In the genomic region with DNA sequence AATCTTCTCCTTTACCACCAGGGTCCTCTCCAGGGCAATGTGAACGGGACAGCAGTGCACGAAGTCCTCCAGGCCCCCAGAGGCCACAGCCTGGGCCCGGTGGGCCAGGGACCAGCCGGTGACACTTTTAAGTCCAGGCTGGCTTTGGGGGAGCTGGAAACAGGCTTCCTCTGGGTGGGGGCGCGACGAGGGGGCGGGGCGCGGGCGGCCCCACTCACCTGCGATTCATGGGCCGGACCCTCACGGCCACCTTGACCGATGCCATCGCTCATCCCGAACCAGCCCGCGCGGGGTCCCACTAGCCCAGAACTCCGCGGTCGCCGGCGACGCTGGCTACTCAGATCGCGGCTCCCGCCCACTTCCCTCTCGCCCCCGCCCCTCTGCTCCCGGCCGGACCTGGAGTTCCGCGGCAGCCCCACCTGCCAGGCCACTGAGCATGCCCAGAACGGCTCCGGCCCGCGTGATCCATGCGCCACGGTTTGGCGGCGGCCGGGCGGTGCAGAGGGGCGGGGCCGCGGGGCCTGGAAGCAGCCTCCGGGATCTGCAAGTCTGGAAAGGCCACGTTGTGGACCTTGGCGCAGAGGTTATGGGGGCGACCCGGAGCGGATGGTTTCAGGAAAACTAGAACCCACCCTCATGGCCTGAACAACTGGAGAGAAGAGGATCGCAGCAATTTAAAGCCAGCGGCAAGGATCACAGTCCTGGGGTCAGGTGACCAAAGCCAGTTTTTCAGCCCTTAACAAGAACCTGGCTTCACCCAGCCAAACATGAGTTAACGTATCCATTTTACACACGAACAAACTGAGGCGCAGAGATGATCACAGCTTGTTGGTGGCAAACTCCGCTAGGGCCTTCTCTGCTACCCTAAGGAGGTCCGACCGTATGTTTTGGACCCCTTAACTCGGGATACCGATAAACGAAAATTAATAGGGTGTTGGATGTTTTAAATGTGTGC, we compare ENCODE assay signal across 1 cellular context.
TF ChIP-seq lines count a peak whose summit lies in the region.

A gene with protein sequence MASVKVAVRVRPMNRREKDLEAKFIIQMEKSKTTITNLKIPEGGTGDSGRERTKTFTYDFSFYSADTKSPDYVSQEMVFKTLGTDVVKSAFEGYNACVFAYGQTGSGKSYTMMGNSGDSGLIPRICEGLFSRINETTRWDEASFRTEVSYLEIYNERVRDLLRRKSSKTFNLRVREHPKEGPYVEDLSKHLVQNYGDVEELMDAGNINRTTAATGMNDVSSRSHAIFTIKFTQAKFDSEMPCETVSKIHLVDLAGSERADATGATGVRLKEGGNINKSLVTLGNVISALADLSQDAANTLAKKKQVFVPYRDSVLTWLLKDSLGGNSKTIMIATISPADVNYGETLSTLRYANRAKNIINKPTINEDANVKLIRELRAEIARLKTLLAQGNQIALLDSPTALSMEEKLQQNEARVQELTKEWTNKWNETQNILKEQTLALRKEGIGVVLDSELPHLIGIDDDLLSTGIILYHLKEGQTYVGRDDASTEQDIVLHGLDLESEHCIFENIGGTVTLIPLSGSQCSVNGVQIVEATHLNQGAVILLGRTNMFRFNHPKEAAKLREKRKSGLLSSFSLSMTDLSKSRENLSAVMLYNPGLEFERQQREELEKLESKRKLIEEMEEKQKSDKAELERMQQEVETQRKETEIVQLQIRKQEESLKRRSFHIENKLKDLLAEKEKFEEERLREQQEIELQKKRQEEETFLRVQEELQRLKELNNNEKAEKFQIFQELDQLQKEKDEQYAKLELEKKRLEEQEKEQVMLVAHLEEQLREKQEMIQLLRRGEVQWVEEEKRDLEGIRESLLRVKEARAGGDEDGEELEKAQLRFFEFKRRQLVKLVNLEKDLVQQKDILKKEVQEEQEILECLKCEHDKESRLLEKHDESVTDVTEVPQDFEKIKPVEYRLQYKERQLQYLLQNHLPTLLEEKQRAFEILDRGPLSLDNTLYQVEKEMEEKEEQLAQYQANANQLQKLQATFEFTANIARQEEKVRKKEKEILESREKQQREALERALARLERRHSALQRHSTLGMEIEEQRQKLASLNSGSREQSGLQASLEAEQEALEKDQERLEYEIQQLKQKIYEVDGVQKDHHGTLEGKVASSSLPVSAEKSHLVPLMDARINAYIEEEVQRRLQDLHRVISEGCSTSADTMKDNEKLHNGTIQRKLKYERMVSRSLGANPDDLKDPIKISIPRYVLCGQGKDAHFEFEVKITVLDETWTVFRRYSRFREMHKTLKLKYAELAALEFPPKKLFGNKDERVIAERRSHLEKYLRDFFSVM (N-terminal part only) (minus strand): TSS at position 438 of the 955 bp plus-strand sequence. CDS start 173 bp downstream, at position 265.

TF ChIP-seq in HepG2, 621 proteins besides CTCF, POLR2A, EP300 and RAD21 (continued from another document and continues in another):
- TF ChIP-seq, protein P1, sequence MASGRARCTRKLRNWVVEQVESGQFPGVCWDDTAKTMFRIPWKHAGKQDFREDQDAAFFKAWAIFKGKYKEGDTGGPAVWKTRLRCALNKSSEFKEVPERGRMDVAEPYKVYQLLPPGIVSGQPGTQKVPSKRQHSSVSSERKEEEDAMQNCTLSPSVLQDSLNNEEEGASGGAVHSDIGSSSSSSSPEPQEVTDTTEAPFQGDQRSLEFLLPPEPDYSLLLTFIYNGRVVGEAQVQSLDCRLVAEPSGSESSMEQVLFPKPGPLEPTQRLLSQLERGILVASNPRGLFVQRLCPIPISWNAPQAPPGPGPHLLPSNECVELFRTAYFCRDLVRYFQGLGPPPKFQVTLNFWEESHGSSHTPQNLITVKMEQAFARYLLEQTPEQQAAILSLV (CRISPR knock-in tag; IDR thresholded peaks at IDR 0.05; ENCODE audit: borderline replicate concordance), result peak; percentile 98
- TF ChIP-seq ZNF572 (CRISPR knock-in tag; IDR thresholded peaks at IDR 0.05) (no peak), WIZ (CRISPR knock-in tag; IDR thresholded peaks at IDR 0.05) (0 out of 2 replicates have a peak, but pooled peaks have one; percentile 63), CENPX (CRISPR knock-in tag; IDR thresholded peaks at IDR 0.05) (no peak), HDAC6 (IDR thresholded peaks at IDR 0.05; ENCODE audit: low read depth, low read length) (0 out of 2 replicates have a peak, but pooled peaks have one; percentile 38), CHD4 (IDR thresholded peaks at IDR 0.05; ENCODE audit: borderline replicate concordance, low read length) (peak; percentile 99), KDM6A (CRISPR knock-in tag; IDR thresholded peaks at IDR 0.05; ENCODE audit: low read depth) (no peak), ZFX (CRISPR knock-in tag; IDR thresholded peaks at IDR 0.05; ENCODE audit: low read depth) (peak; percentile 91), KAT7 (CRISPR knock-in tag; IDR thresholded peaks at IDR 0.05; ENCODE audit: borderline replicate concordance) (peak; percentile 94), SOX5 (CRISPR knock-in tag; IDR thresholded peaks at IDR 0.05; ENCODE audit: borderline replicate concordance) (peak; percentile 60; the same call in 1 of the 2 replicates), DMAP1 (CRISPR knock-in tag; IDR thresholded peaks at IDR 0.05) (peak; percentile 98), HCFC1 (IDR thresholded peaks at IDR 0.05; ENCODE audit: low read depth, low read length) (peak; percentile 60; the same call in 1 of the 2 replicates), ZNF30 (CRISPR knock-in tag; IDR thresholded peaks at IDR 0.05) (no peak; the same call in none of the 2 replicates), TCF7L2 (IDR thresholded peaks at IDR 0.05; ENCODE audit: low read depth, low read length) (no peak), ZNF296 (CRISPR knock-in tag; conservative IDR thresholded peaks at IDR 0.05) (no peak), MYNN (CRISPR knock-in tag; IDR thresholded peaks at IDR 0.05; ENCODE audit: low read depth) (peak; percentile 25; the same call in 1 of the 2 replicates), ZFP62 (CRISPR knock-in tag; IDR thresholded peaks at IDR 0.05) (0 out of 2 replicates have a peak, but pooled peaks have one; percentile 59), ZNF672 (CRISPR knock-in tag; IDR thresholded peaks at IDR 0.05) (no peak), ZNF703 (CRISPR knock-in tag; IDR thresholded peaks at IDR 0.05; ENCODE audit: borderline replicate concordance) (no peak; the same call in 1 of the 2 replicates), ZKSCAN8 (CRISPR knock-in tag; IDR thresholded peaks at IDR 0.05; ENCODE audit: borderline replicate concordance) (no peak; the same call in none of the 2 replicates), FOXP1 (IDR thresholded peaks at IDR 0.05) (no peak), FOXP1 (CRISPR knock-in tag; IDR thresholded peaks at IDR 0.05) (peak; percentile 53; the same call in 1 of the 2 replicates)
- TF ChIP-seq, protein P2, sequence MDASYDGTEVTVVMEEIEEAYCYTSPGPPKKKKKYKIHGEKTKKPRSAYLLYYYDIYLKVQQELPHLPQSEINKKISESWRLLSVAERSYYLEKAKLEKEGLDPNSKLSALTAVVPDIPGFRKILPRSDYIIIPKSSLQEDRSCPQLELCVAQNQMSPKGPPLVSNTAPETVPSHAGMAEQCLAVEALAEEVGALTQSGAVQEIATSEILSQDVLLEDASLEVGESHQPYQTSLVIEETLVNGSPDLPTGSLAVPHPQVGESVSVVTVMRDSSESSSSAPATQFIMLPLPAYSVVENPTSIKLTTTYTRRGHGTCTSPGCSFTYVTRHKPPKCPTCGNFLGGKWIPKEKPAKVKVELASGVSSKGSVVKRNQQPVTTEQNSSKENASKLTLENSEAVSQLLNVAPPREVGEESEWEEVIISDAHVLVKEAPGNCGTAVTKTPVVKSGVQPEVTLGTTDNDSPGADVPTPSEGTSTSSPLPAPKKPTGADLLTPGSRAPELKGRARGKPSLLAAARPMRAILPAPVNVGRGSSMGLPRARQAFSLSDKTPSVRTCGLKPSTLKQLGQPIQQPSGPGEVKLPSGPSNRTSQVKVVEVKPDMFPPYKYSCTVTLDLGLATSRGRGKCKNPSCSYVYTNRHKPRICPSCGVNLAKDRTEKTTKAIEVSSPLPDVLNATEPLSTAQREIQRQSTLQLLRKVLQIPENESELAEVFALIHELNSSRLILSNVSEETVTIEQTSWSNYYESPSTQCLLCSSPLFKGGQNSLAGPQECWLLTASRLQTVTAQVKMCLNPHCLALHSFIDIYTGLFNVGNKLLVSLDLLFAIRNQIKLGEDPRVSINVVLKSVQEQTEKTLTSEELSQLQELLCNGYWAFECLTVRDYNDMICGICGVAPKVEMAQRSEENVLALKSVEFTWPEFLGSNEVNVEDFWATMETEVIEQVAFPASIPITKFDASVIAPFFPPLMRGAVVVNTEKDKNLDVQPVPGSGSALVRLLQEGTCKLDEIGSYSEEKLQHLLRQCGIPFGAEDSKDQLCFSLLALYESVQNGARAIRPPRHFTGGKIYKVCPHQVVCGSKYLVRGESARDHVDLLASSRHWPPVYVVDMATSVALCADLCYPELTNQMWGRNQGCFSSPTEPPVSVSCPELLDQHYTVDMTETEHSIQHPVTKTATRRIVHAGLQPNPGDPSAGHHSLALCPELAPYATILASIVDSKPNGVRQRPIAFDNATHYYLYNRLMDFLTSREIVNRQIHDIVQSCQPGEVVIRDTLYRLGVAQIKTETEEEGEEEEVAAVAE (CRISPR knock-in tag; IDR thresholded peaks at IDR 0.05; ENCODE audit: borderline replicate concordance), result peak; percentile 93
- TF ChIP-seq, protein P3, sequence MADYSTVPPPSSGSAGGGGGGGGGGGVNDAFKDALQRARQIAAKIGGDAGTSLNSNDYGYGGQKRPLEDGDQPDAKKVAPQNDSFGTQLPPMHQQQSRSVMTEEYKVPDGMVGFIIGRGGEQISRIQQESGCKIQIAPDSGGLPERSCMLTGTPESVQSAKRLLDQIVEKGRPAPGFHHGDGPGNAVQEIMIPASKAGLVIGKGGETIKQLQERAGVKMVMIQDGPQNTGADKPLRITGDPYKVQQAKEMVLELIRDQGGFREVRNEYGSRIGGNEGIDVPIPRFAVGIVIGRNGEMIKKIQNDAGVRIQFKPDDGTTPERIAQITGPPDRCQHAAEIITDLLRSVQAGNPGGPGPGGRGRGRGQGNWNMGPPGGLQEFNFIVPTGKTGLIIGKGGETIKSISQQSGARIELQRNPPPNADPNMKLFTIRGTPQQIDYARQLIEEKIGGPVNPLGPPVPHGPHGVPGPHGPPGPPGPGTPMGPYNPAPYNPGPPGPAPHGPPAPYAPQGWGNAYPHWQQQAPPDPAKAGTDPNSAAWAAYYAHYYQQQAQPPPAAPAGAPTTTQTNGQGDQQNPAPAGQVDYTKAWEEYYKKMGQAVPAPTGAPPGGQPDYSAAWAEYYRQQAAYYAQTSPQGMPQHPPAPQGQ (CRISPR knock-in tag; IDR thresholded peaks at IDR 0.05; ENCODE audit: borderline replicate concordance), result no peak
- TF ChIP-seq, protein P4, sequence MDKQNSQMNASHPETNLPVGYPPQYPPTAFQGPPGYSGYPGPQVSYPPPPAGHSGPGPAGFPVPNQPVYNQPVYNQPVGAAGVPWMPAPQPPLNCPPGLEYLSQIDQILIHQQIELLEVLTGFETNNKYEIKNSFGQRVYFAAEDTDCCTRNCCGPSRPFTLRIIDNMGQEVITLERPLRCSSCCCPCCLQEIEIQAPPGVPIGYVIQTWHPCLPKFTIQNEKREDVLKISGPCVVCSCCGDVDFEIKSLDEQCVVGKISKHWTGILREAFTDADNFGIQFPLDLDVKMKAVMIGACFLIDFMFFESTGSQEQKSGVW (CRISPR knock-in tag; IDR thresholded peaks at IDR 0.05; ENCODE audit: borderline replicate concordance), result no peak; the same call in 1 of the 2 replicates
- TF ChIP-seq, protein P5, sequence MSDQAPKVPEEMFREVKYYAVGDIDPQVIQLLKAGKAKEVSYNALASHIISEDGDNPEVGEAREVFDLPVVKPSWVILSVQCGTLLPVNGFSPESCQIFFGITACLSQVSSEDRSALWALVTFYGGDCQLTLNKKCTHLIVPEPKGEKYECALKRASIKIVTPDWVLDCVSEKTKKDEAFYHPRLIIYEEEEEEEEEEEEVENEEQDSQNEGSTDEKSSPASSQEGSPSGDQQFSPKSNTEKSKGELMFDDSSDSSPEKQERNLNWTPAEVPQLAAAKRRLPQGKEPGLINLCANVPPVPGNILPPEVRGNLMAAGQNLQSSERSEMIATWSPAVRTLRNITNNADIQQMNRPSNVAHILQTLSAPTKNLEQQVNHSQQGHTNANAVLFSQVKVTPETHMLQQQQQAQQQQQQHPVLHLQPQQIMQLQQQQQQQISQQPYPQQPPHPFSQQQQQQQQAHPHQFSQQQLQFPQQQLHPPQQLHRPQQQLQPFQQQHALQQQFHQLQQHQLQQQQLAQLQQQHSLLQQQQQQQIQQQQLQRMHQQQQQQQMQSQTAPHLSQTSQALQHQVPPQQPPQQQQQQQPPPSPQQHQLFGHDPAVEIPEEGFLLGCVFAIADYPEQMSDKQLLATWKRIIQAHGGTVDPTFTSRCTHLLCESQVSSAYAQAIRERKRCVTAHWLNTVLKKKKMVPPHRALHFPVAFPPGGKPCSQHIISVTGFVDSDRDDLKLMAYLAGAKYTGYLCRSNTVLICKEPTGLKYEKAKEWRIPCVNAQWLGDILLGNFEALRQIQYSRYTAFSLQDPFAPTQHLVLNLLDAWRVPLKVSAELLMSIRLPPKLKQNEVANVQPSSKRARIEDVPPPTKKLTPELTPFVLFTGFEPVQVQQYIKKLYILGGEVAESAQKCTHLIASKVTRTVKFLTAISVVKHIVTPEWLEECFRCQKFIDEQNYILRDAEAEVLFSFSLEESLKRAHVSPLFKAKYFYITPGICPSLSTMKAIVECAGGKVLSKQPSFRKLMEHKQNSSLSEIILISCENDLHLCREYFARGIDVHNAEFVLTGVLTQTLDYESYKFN (CRISPR knock-in tag; conservative IDR thresholded peaks at IDR 0.05), result peak; percentile 81
- TF ChIP-seq, protein P6, sequence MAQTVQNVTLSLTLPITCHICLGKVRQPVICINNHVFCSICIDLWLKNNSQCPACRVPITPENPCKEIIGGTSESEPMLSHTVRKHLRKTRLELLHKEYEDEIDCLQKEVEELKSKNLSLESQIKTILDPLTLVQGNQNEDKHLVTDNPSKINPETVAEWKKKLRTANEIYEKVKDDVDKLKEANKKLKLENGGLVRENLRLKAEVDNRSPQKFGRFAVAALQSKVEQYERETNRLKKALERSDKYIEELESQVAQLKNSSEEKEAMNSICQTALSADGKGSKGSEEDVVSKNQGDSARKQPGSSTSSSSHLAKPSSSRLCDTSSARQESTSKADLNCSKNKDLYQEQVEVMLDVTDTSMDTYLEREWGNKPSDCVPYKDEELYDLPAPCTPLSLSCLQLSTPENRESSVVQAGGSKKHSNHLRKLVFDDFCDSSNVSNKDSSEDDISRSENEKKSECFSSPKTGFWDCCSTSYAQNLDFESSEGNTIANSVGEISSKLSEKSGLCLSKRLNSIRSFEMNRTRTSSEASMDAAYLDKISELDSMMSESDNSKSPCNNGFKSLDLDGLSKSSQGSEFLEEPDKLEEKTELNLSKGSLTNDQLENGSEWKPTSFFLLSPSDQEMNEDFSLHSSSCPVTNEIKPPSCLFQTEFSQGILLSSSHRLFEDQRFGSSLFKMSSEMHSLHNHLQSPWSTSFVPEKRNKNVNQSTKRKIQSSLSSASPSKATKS (CRISPR knock-in tag; IDR thresholded peaks at IDR 0.05), result no peak
- TF ChIP-seq, protein P7, sequence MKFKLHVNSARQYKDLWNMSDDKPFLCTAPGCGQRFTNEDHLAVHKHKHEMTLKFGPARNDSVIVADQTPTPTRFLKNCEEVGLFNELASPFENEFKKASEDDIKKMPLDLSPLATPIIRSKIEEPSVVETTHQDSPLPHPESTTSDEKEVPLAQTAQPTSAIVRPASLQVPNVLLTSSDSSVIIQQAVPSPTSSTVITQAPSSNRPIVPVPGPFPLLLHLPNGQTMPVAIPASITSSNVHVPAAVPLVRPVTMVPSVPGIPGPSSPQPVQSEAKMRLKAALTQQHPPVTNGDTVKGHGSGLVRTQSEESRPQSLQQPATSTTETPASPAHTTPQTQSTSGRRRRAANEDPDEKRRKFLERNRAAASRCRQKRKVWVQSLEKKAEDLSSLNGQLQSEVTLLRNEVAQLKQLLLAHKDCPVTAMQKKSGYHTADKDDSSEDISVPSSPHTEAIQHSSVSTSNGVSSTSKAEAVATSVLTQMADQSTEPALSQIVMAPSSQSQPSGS (CRISPR knock-in tag; IDR thresholded peaks at IDR 0.05), result peak; percentile 79
